Comparison of ENCODE assay signal across 16 cellular contexts in genomic region chr5:166724284-166724683, GRCh38.
"Had no signal": no experiment of that assay in that cellular context is flagged by ENCODE, and none has a peak within 500 bp of the region (broad histone marks: within the 10 kb centered on the region; RNA-seq: fewer than 3 reads in every experiment).

No MANE protein-coding gene starts in this region.

- DNase-seq: activated CD4-positive, alpha-beta T cell treated with anti-CD3 and anti-CD28 coated beads, Interleukin-2, amount 50 U/mL, for 4 hours; activated CD8-positive, alpha-beta memory T cell treated with anti-CD3 and anti-CD28 coated beads, Interleukin-2, amount 10 ng/mL, durations not matched to agents 7 days and 5 days; activated effector memory CD4-positive, alpha-beta T cell treated with Interleukin-2 at 50 U/mL for 16 hours; activated T-cell treated with anti-CD3 and anti-CD28 coated beads, Interleukin-2, amount 50 U/mL, for 24 hours; amniotic stem cell; cerebellar nuclear complex; effector memory CD8-positive, alpha-beta T cell; erythroblast; natural killer cell; small intestine; thyroid gland had no signal

- ATAC-seq: activated CD4-positive, CD25-positive, alpha-beta regulatory T cell treated with anti-CD3 and anti-CD28 coated beads, Interleukin-2, amount 50 U/mL, for 24 hours; activated CD8-positive, alpha-beta memory T cell treated with anti-CD3 and anti-CD28 coated beads, Interleukin-2, amount 10 ng/mL, durations not matched to agents 7 days and 5 days; activated naive CD4-positive, alpha-beta T cell treated with anti-CD3 and anti-CD28 coated beads, Interleukin-2, amount 50 U/mL, for 72 hours; effector memory CD8-positive, alpha-beta T cell; mucosa of descending colon; natural killer cell had no signal

- H3K4me3 ChIP-seq: lung, mucosa of descending colon, right atrium auricular region, thyroid gland had no signal

- H3K36me3 ChIP-seq: right atrium auricular region, thyroid gland had no signal

- H3K9me3 ChIP-seq: mucosa of descending colon, right atrium auricular region, thyroid gland had no signal

- H3K27ac ChIP-seq: right atrium auricular region, thyroid gland had no signal

- H3K4me1 ChIP-seq: right atrium auricular region, thyroid gland had no signal

- H3K27me3 ChIP-seq: right atrium auricular region, thyroid gland had no signal
